Comparison of ENCODE assay signal across 1 cellular context in the genomic region with DNA sequence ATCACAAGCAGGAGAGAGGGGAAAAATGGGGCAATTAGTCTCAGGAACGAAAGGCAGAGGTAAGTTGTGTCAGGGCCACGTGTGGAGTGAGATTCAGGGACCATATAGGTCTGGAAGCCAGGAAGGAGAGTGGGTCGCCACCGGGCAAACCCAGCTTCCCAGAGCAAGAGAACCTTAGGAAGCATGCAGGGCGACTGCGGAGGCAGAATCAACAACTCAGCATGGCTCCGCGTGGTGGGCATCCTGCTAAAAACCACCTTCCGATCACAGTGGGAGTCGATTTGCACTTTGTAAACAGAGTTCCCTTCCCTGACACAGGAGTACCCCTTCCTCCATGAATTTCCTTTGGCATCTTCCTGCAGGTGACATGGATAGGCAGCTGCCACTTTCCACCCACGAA.
TF ChIP-seq lines count a peak whose summit lies in the region.

No MANE protein-coding gene starts in this region.

TF ChIP-seq in A549, 52 proteins besides CTCF, POLR2A, EP300 and RAD21 (continued from another document):
- no peak for TF ChIP-seq REST (IDR thresholded peaks at IDR 0.05)
- TF ChIP-seq, protein P1, sequence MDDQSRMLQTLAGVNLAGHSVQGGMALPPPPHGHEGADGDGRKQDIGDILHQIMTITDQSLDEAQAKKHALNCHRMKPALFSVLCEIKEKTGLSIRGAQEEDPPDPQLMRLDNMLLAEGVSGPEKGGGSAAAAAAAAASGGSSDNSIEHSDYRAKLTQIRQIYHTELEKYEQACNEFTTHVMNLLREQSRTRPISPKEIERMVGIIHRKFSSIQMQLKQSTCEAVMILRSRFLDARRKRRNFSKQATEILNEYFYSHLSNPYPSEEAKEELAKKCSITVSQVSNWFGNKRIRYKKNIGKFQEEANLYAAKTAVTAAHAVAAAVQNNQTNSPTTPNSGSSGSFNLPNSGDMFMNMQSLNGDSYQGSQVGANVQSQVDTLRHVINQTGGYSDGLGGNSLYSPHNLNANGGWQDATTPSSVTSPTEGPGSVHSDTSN (IDR thresholded peaks at IDR 0.05), result no peak
- no peak for TF ChIP-seq JUNB (IDR thresholded peaks at IDR 0.05)
- no peak for TF ChIP-seq JUN (IDR thresholded peaks at IDR 0.05)
TF ChIP-seq in A549: peak in this region for 0.
